ENCODE assay signal across 1 cellular context in the genomic region with DNA sequence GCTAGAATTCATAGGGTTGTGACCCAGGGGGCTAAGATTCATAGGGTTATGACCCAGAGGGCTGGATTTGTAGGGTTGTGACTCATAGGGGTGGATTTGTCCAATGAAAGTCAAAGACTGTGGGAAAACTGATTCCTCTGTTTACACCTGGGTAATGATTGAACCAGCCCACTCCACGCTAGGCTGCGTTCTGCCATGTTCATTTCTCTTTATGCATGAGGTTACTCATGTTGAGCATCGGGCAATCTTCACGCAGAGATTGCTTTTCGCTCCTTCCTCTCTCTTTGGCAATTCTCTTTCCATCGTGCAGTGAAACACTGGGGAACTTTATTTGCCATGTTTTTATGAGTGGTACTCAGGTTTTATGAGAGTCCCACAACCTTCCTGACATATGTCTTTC.
TF ChIP-seq lines count a peak whose summit lies in the region.

No MANE protein-coding gene starts in this region.

TF ChIP-seq in GM23338, 12 proteins besides CTCF, POLR2A, EP300 and RAD21 (continued from another document):
- TF ChIP-seq, protein P1, sequence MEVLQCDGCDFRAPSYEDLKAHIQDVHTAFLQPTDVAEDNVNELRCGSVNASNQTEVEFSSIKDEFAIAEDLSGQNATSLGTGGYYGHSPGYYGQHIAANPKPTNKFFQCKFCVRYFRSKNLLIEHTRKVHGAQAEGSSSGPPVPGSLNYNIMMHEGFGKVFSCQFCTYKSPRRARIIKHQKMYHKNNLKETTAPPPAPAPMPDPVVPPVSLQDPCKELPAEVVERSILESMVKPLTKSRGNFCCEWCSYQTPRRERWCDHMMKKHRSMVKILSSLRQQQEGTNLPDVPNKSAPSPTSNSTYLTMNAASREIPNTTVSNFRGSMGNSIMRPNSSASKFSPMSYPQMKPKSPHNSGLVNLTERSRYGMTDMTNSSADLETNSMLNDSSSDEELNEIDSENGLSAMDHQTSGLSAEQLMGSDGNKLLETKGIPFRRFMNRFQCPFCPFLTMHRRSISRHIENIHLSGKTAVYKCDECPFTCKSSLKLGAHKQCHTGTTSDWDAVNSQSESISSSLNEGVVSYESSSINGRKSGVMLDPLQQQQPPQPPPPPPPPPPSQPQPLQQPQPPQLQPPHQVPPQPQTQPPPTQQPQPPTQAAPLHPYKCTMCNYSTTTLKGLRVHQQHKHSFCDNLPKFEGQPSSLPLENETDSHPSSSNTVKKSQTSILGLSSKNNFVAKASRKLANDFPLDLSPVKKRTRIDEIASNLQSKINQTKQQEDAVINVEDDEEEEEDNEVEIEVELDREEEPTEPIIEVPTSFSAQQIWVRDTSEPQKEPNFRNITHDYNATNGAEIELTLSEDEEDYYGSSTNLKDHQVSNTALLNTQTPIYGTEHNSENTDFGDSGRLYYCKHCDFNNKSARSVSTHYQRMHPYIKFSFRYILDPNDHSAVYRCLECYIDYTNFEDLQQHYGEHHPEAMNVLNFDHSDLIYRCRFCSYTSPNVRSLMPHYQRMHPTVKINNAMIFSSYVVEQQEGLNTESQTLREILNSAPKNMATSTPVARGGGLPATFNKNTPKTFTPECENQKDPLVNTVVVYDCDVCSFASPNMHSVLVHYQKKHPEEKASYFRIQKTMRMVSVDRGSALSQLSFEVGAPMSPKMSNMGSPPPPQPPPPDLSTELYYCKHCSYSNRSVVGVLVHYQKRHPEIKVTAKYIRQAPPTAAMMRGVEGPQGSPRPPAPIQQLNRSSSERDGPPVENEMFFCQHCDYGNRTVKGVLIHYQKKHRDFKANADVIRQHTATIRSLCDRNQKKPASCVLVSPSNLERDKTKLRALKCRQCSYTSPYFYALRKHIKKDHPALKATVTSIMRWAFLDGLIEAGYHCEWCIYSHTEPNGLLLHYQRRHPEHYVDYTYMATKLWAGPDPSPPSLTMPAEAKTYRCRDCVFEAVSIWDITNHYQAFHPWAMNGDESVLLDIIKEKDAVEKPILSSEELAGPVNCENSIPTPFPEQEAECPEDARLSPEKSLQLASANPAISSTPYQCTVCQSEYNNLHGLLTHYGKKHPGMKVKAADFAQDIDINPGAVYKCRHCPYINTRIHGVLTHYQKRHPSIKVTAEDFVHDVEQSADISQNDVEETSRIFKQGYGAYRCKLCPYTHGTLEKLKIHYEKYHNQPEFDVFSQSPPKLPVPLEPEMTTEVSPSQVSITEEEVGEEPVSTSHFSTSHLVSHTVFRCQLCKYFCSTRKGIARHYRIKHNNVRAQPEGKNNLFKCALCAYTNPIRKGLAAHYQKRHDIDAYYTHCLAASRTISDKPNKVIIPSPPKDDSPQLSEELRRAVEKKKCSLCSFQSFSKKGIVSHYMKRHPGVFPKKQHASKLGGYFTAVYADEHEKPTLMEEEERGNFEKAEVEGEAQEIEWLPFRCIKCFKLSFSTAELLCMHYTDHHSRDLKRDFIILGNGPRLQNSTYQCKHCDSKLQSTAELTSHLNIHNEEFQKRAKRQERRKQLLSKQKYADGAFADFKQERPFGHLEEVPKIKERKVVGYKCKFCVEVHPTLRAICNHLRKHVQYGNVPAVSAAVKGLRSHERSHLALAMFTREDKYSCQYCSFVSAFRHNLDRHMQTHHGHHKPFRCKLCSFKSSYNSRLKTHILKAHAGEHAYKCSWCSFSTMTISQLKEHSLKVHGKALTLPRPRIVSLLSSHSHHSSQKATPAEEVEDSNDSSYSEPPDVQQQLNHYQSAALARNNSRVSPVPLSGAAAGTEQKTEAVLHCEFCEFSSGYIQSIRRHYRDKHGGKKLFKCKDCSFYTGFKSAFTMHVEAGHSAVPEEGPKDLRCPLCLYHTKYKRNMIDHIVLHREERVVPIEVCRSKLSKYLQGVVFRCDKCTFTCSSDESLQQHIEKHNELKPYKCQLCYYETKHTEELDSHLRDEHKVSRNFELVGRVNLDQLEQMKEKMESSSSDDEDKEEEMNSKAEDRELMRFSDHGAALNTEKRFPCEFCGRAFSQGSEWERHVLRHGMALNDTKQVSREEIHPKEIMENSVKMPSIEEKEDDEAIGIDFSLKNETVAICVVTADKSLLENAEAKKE (CRISPR knock-in tag; IDR thresholded peaks at IDR 0.05) = no peak
TF ChIP-seq in GM23338: peak in this region for 0.
